ENCODE assay signal across 9 cellular contexts in genomic region chr1:222546548-222547259, GRCh38. TPM values are rescaled to one million over a fixed set of nuclear protein-coding genes. Genes with fewer than 3 reads are reported as not detected.
DNase-seq lines count a peak whose midpoint lies in the region; ATAC-seq and TF ChIP-seq lines count a peak whose summit lies in the region.
"Had no signal": no experiment of that assay in that cellular context is flagged by ENCODE, and none has a peak within 500 bp of the region (broad histone marks: within the 10 kb centered on the region; RNA-seq: fewer than 3 reads in every experiment).

No MANE protein-coding gene starts in this region.

- no peak overlapping the region for H3K27ac Mint-ChIP-seq in activated naive CD4-positive, alpha-beta T cell treated with anti-CD3 and anti-CD28 coated beads, Interleukin-2, amount 50 U/mL, for 72 hours
- H3K27ac Mint-ChIP-seq: activated CD8-positive, alpha-beta memory T cell treated with anti-CD3 and anti-CD28 coated beads, Interleukin-2, amount 10 ng/mL, durations not matched to agents 7 days and 5 days had no signal

- peak; percentile 44 for DNase-seq in AG09319 (ENCODE audit: extremely low read depth, low read depth)
- peak; percentile 90 for DNase-seq in HT1080 (ENCODE audit: low read depth)
- peak; percentile 19 for DNase-seq in SK-MEL-5 (ENCODE audit: low read depth, low spot score)
- DNase-seq in iPS-NIHi7 (ENCODE audit: extremely low spot score): peak; percentile 46
- DNase-seq in activated naive CD4-positive, alpha-beta T cell treated with anti-CD3 and anti-CD28 coated beads, Interleukin-2, amount 50 U/mL, for 72 hours (ENCODE audit: low spot score in 2 of 2): no peak
- DNase-seq in activated CD4-positive, alpha-beta T cell treated with anti-CD3 and anti-CD28 coated beads for 4 hours: no peak
- DNase-seq in NCI-H1694 treated with DMSO at 0.1 percent for 48 hours (lab: John Stamatoyannopoulos, UW): no peak
- DNase-seq: activated CD8-positive, alpha-beta memory T cell treated with anti-CD3 and anti-CD28 coated beads, Interleukin-2, amount 10 ng/mL, durations not matched to agents 7 days and 5 days had no signal

- H3K36me3 Mint-ChIP-seq in activated naive CD4-positive, alpha-beta T cell treated with anti-CD3 and anti-CD28 coated beads, Interleukin-2, amount 50 U/mL, for 72 hours: peaks cover 0 to 4% of the 10 kb centered on the region in 2 donors
- H3K36me3 Mint-ChIP-seq: activated CD8-positive, alpha-beta memory T cell treated with anti-CD3 and anti-CD28 coated beads, Interleukin-2, amount 10 ng/mL, durations not matched to agents 7 days and 5 days had no signal

- in situ Hi-C loops in SK-MEL-5 (cut with HindIII; ENCODE audit: low pct_unique_long_range_greater_than_20kb, low sequenced_read_pairs): no loop called here

- no peak; the same call in 1 of the 2 replicates for TF ChIP-seq CTCF in AG09319 (IDR thresholded peaks at IDR 0.05; ENCODE audit: low read depth, low read length)

- ATAC-seq in activated naive CD4-positive, alpha-beta T cell treated with anti-CD3 and anti-CD28 coated beads, Interleukin-2, amount 50 U/mL, for 72 hours: no peak
- no peak for ATAC-seq in GM21528 (IDR thresholded peaks at IDR 0.05; ENCODE audit: low FRiP score, unreplicated experiment)
- ATAC-seq: activated CD8-positive, alpha-beta memory T cell treated with anti-CD3 and anti-CD28 coated beads, Interleukin-2, amount 10 ng/mL, durations not matched to agents 7 days and 5 days had no signal

- no peaks in the 10 kb centered on the region for H3K9me3 Mint-ChIP-seq in activated naive CD4-positive, alpha-beta T cell treated with anti-CD3 and anti-CD28 coated beads, Interleukin-2, amount 50 U/mL, for 72 hours

RNA-seq across cellular contexts. Expression of gene HHIPL2, which starts 1.2 kb away (rescaled TPM):
- total RNA-seq in HT1080 (2014; rRNA removed; shearing (Covaris generic)): 0.70 and 1.3 TPM in 2 replicates
- polyA plus RNA-seq in HT1080 (2015; cell fraction: cytosol; rRNA removed): 1.6 TPM in 2 replicates
- 17.4 and 20.9 TPM in 2 replicates for polyA plus RNA-seq in HT1080 (2015; cell fraction: nucleus; rRNA removed)
- not detected in 2 replicates for total RNA-seq in SK-MEL-5 (2014; rRNA removed; shearing (Covaris generic))
- 0.05 TPM in 1 of 2 replicates, not detected in the other for polyA plus RNA-seq in SK-MEL-5 (2015; cell fraction: cytosol; rRNA removed)
- 0.74 and 1.3 TPM in 2 replicates for polyA plus RNA-seq in SK-MEL-5 (2015; cell fraction: nucleus; rRNA removed)
- total RNA-seq in activated naive CD4-positive, alpha-beta T cell treated with anti-CD3 and anti-CD28 coated beads, Interleukin-2, amount 50 U/mL, for 72 hours: under 1 TPM in 1 of 2 donors, not detected in 1; 0.45 TPM

RNA-seq across cellular contexts. Expression of gene TAF1A, which starts 43.0 kb away (rescaled TPM):
- 14.5 and 15.4 TPM in 2 replicates for total RNA-seq in HT1080 (2014; rRNA removed; shearing (Covaris generic))
- polyA plus RNA-seq in HT1080 (2015; cell fraction: cytosol; rRNA removed): 19.6 and 20.4 TPM in 2 replicates
- polyA plus RNA-seq in HT1080 (2015; cell fraction: nucleus; rRNA removed): 37.5 and 38.5 TPM in 2 replicates
- total RNA-seq in SK-MEL-5 (2014; rRNA removed; shearing (Covaris generic)): 9.2 and 11.3 TPM in 2 replicates
- 5.4 and 8.7 TPM in 2 replicates for polyA plus RNA-seq in SK-MEL-5 (2015; cell fraction: cytosol; rRNA removed)
- 31.2 and 38.1 TPM in 2 replicates for polyA plus RNA-seq in SK-MEL-5 (2015; cell fraction: nucleus; rRNA removed)
- 10 to 100 TPM; 14.7 to 21.8 TPM for total RNA-seq in activated naive CD4-positive, alpha-beta T cell treated with anti-CD3 and anti-CD28 coated beads, Interleukin-2, amount 50 U/mL, for 72 hours

Comparison
In these comparisons a context has a peak if more than half of its experiments do, and no peak if none do; other contexts are left out.
1. DNase-seq: peak in AG09319 (single experiment), HT1080 (single experiment), SK-MEL-5 (single experiment) and iPS-NIHi7 (single experiment); none in activated naive CD4-positive, alpha-beta T cell treated with anti-CD3 and anti-CD28 coated beads, Interleukin-2, amount 50 U/mL, for 72 hours (0 of 2), activated CD4-positive, alpha-beta T cell treated with anti-CD3 and anti-CD28 coated beads for 4 hours (0 of 2) and NCI-H1694 treated with DMSO at 0.1 percent for 48 hours (single experiment).